In genomic region chr15:52171386-52171785, GRCh38 we compare ENCODE assay signal across 14 cellular contexts. TPM values are rescaled to one million over a fixed set of nuclear protein-coding genes. Genes with fewer than 3 reads are reported as not detected.
DNase-seq lines count a peak whose midpoint lies in the region; ATAC-seq and TF ChIP-seq lines count a peak whose summit lies in the region.
"Had no signal": no experiment of that assay in that cellular context is flagged by ENCODE, and none has a peak within 500 bp of the region (broad histone marks: within the 10 kb centered on the region; RNA-seq: fewer than 3 reads in every experiment).

No MANE protein-coding gene starts in this region.

- peaks cover 6% of the 10 kb centered on the region for H3K36me3 Mint-ChIP-seq in activated naive CD8-positive, alpha-beta T cell treated with anti-CD3 and anti-CD28 coated beads for 36 hours

- no peaks in the 10 kb centered on the region for H3K9me3 ChIP-seq in KOPT-K1 (ENCODE audit: insufficient read depth, low read length, poor library complexity, severe bottlenecking)
- H3K9me3 ChIP-seq: esophagus squamous epithelium, thyroid gland had no signal

- H3K4me1 ChIP-seq in foreskin keratinocyte = no peaks in the 10 kb centered on the region
- H3K4me1 ChIP-seq: parathyroid adenoma, thyroid gland had no signal

- DNase-seq in AG08395 (ENCODE audit: low spot score) = peak; percentile 26
- DNase-seq in activated naive CD8-positive, alpha-beta T cell treated with anti-CD3 and anti-CD28 coated beads for 36 hours = no peak
- no peak for DNase-seq in foreskin keratinocyte
- DNase-seq in GM13976 (ENCODE audit: low spot score) = no peak
- DNase-seq: esophagus squamous epithelium, kidney had no signal

- H3K27ac ChIP-seq in KOPT-K1 (ENCODE audit: low read depth, low read length, poor library complexity, severe bottlenecking) (peak overlapping the region; percentile 17), foreskin keratinocyte (no peak overlapping the region)
- H3K27ac ChIP-seq: esophagus squamous epithelium, KMS-11, parathyroid adenoma, thyroid gland had no signal

- H3K9me3 Mint-ChIP-seq in activated naive CD8-positive, alpha-beta T cell treated with anti-CD3 and anti-CD28 coated beads for 36 hours = peaks cover 3% of the 10 kb centered on the region
- H3K9me3 Mint-ChIP-seq: activated T-helper 1 cell treated with anti-CD3 and anti-CD28 coated beads, Interleukin-12 subunit alpha, Interleukin-12 subunit beta, Interleukin-2, Interleukin-4 antibody, amounts not matched to agents 30 ng/mL and 10 ng/mL and 1 ng/mL, durations not matched to agents 14 hours and 24 hours and 36 hours had no signal

- TF ChIP-seq CTCF in foreskin keratinocyte (conservative IDR thresholded peaks at IDR 0.05) = no peak
- no peak for TF ChIP-seq CTCF in GM13976 (IDR thresholded peaks at IDR 0.05; ENCODE audit: borderline replicate concordance, control extremely low read depth, extremely low read depth, insufficient read depth, missing control alignments)

- no peaks in the 10 kb centered on the region for H3K27me3 ChIP-seq in foreskin keratinocyte
- H3K27me3 ChIP-seq: esophagus squamous epithelium, thyroid gland had no signal

- no peaks in the 10 kb centered on the region for H3K36me3 ChIP-seq in KOPT-K1 (ENCODE audit: insufficient read depth, low read length)
- H3K36me3 ChIP-seq: esophagus squamous epithelium, thyroid gland had no signal

- ATAC-seq in foreskin keratinocyte (peak; percentile 24), HG03469 (IDR thresholded peaks at IDR 0.05; ENCODE audit: unreplicated experiment) (no peak), GM19455 (IDR thresholded peaks at IDR 0.05; ENCODE audit: unreplicated experiment) (no peak), GM19324 (IDR thresholded peaks at IDR 0.05; ENCODE audit: low FRiP score, unreplicated experiment) (no peak)

- H3K4me1 Mint-ChIP-seq in activated naive CD8-positive, alpha-beta T cell treated with anti-CD3 and anti-CD28 coated beads for 36 hours = peaks cover 17% of the 10 kb centered on the region

- in situ Hi-C loops in GM13976 (cut with MboI; ENCODE audit: low sequenced_read_pairs, unreplicated experiment) = no loop called here

- H3K27ac Mint-ChIP-seq in activated naive CD8-positive, alpha-beta T cell treated with anti-CD3 and anti-CD28 coated beads for 36 hours = peak overlapping the region; percentile 59
- H3K27ac Mint-ChIP-seq: activated T-helper 1 cell treated with anti-CD3 and anti-CD28 coated beads, Interleukin-12 subunit alpha, Interleukin-12 subunit beta, Interleukin-2, Interleukin-4 antibody, amounts not matched to agents 30 ng/mL and 10 ng/mL and 1 ng/mL, durations not matched to agents 14 hours and 24 hours and 36 hours had no signal

- peak overlapping the region; percentile 38 for H3K4me3 Mint-ChIP-seq in activated naive CD8-positive, alpha-beta T cell treated with anti-CD3 and anti-CD28 coated beads for 36 hours
- H3K4me3 Mint-ChIP-seq: activated T-helper 1 cell treated with anti-CD3 and anti-CD28 coated beads, Interleukin-12 subunit alpha, Interleukin-12 subunit beta, Interleukin-2, Interleukin-4 antibody, amounts not matched to agents 30 ng/mL and 10 ng/mL and 1 ng/mL, durations not matched to agents 14 hours and 24 hours and 36 hours had no signal

- H3K27me3 Mint-ChIP-seq in activated naive CD8-positive, alpha-beta T cell treated with anti-CD3 and anti-CD28 coated beads for 36 hours = no peaks in the 10 kb centered on the region

RNA-seq across cellular contexts. Expression of gene GNB5, which starts 19.8 kb away (rescaled TPM):
- 10 to 100 TPM; 14.5 to 16.2 TPM for total RNA-seq in activated naive CD8-positive, alpha-beta T cell treated with anti-CD3 and anti-CD28 coated beads for 36 hours
- total RNA-seq in foreskin keratinocyte = 34.4 and 37.5 TPM in 2 replicates
- polyA plus RNA-seq in foreskin keratinocyte = 22.0 and 22.3 TPM in 2 replicates

RNA-seq across cellular contexts. Expression of gene BCL2L10, which starts 58.8 kb away (rescaled TPM):
- not detected for total RNA-seq in activated naive CD8-positive, alpha-beta T cell treated with anti-CD3 and anti-CD28 coated beads for 36 hours
- 0.53 and 0.71 TPM in 2 replicates for total RNA-seq in foreskin keratinocyte
- polyA plus RNA-seq in foreskin keratinocyte = 0.62 and 0.77 TPM in 2 replicates
- total RNA-seq: activated T-helper 1 cell treated with anti-CD3 and anti-CD28 coated beads, Interleukin-12 subunit alpha, Interleukin-12 subunit beta, Interleukin-2, Interleukin-4 antibody, amounts not matched to agents 30 ng/mL and 10 ng/mL and 1 ng/mL, durations not matched to agents 14 hours and 24 hours and 36 hours had no signal
